9 cellular contexts compared by ENCODE assay signal in genomic region chr5:10577371-10578291, GRCh38. TPM values are rescaled to one million over a fixed set of nuclear protein-coding genes. Genes with fewer than 3 reads are reported as not detected.
A peak's percentile ranks its signal among the peaks of the same experiment; 100 is the strongest.
DNase-seq lines count a peak whose midpoint lies in the region; ATAC-seq and TF ChIP-seq lines count a peak whose summit lies in the region.
"Had no signal": no experiment of that assay in that cellular context is flagged by ENCODE, and none has a peak within 500 bp of the region (broad histone marks: within the 10 kb centered on the region; RNA-seq: fewer than 3 reads in every experiment).

No MANE protein-coding gene starts in this region.

- ATAC-seq in GM19468 (IDR thresholded peaks at IDR 0.05; ENCODE audit: extremely low read depth, unreplicated experiment): peak; percentile 15
- ATAC-seq in Right ventricle myocardium superior (ENCODE audit: poor library complexity): peak; percentile 93

- H3K27ac Mint-ChIP-seq in IgD-negative memory B cell: peak overlapping the region in 2 of 3 donors; percentile 84 to 92

- H3K9me3 Mint-ChIP-seq in IgD-negative memory B cell: peaks cover 0 to 1% (median 0%) of the 10 kb centered on the region in 3 donors

- H3K4me1 Mint-ChIP-seq in IgD-negative memory B cell: peaks cover 59 to 68% (median 62%) of the 10 kb centered on the region in 3 donors

- intact Hi-C loops in Right ventricle myocardium superior (cut with DNase I): no loop called here

- no peak overlapping the region for H3K4me3 ChIP-seq in AG10803 (ENCODE audit: low read length)

- no peak for TF ChIP-seq CTCF in AG10803 (conservative IDR thresholded peaks at IDR 0.05; ENCODE audit: low read length)

- DNase-seq in AG10803 (ENCODE audit: low read depth) (peak; percentile 62), Right ventricle myocardium superior (no peak), mesenteric fat pad (ENCODE audit: low spot score) (no peak), GDM1 (lab: John Stamatoyannopoulos, UW) (no peak), OCI-M1 (lab: John Stamatoyannopoulos, UW) (no peak), NCI-H2171 (lab: John Stamatoyannopoulos, UW) (no peak)

- peaks cover 1% of the 10 kb centered on the region for H3K27me3 Mint-ChIP-seq in IgD-negative memory B cell
- H3K27me3 Mint-ChIP-seq: brain had no signal

- peaks cover 4% of the 10 kb centered on the region for H3K36me3 Mint-ChIP-seq in IgD-negative memory B cell
- H3K36me3 Mint-ChIP-seq: brain had no signal

- H3K4me3 Mint-ChIP-seq in IgD-negative memory B cell: peak overlapping the region in 2 of 4 donors; percentile 46 to 87
- H3K4me3 Mint-ChIP-seq: brain had no signal

RNA-seq across cellular contexts. Expression of gene ANKRD33B, which starts 13.8 kb away (rescaled TPM):
- 1.5 TPM for polyA plus RNA-seq in IgD-negative memory B cell
- total RNA-seq in Right ventricle myocardium superior (2.9 TPM), mesenteric fat pad (5.7 TPM)
